Comparison of ENCODE assay signal across 8 cellular contexts in the genomic region with DNA sequence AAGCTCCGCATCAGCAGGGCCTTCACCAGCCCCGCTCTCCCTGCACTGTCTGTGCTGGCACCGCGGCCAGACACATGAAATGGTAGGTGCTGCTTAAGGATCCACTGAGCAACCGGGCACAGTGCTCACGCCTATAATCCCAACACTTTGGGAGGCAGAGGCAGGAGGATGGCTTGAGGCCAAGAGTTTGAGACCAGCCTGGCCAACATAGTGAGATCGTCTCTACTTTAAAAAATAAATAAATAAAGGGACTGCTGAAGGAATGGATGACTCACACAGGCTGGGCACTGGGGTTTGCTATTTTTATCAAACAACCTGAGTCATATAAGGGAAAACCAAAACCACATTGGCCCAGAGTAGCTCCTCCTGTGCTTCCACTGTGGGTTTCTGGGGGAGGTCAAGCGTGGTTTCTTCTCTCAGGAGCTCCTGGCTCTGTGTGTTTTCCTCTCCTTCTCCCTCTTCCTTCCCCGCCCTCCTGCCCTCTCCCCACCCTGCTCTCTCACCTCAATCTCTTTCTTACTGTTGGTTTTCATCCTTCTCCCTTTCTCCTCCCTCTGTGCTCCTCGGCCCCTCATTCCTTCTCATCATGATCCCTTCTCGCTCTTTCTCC. TPM values are rescaled to one million over a fixed set of nuclear protein-coding genes. Genes with fewer than 3 reads are reported as not detected.
A peak's percentile ranks its signal among the peaks of the same experiment; 100 is the strongest.
DNase-seq lines count a peak whose midpoint lies in the region; FAIRE-seq and TF ChIP-seq lines count a peak whose summit lies in the region.

No MANE protein-coding gene starts in this region.

- no peaks in the 10 kb centered on the region for H3K79me2 ChIP-seq in mesendoderm (ENCODE audit: control insufficient read depth, insufficient read depth, low read length)

- no peak overlapping the region for H2BK5ac ChIP-seq in mesendoderm (ENCODE audit: low read length)

- WGBS in mesendoderm (ENCODE audit: extremely low coverage, insufficient coverage, low lambda C conversion rate), result no CpG with 5 or more reads among the region's 11 CpGs

- no peak overlapping the region for H3K27ac ChIP-seq in mesendoderm (ENCODE audit: low read depth, low read length)

- H2BK15ac ChIP-seq in mesendoderm (replicated peaks; ENCODE audit: low read depth), result no peak overlapping the region

- no peak overlapping the region for H2BK120ac ChIP-seq in mesendoderm (ENCODE audit: low read depth, low read length)

- peaks cover 37% of the 10 kb centered on the region for H3K36me3 ChIP-seq in GM06990 (ENCODE audit: control insufficient read depth, insufficient read depth, low read length)
- H3K36me3 ChIP-seq in mesendoderm (ENCODE audit: control insufficient read depth, insufficient read depth, low read length), result peaks cover 3% of the 10 kb centered on the region

- H3K4me2 ChIP-seq in mesendoderm (ENCODE audit: low read length), result no peak overlapping the region

- H4K8ac ChIP-seq in mesendoderm (ENCODE audit: low read depth, low read length), result no peak overlapping the region

- FAIRE-seq in urothelium cell line (lab: Jason Lieb, UNC), result peak; percentile 84

- H2AK5ac ChIP-seq in mesendoderm (ENCODE audit: low read length), result no peak overlapping the region

- DNase-seq in GM06990 (ENCODE audit: extremely low read depth, insufficient read length) (peak; percentile 61), NCI-H2196 (lab: John Stamatoyannopoulos, UW; ENCODE audit: unreplicated experiment) (peak; percentile 13), amniotic stem cell (lab: John Stamatoyannopoulos, UW) (peak; percentile 91), kidney tubule cell (ENCODE audit: low spot score) (peak; percentile 98), urothelium cell line (ENCODE audit: low spot score) (peak; percentile 95), mesendoderm (no peak), OCI-M2 (lab: John Stamatoyannopoulos, UW; ENCODE audit: unreplicated experiment) (no peak)
- no peak for DNase-seq in central memory CD4-positive, alpha-beta T cell

- no peaks in the 10 kb centered on the region for H3K4me1 ChIP-seq in mesendoderm (ENCODE audit: control insufficient read depth, low read depth, low read length)

- H3K27me3 ChIP-seq in GM06990 (replicated peaks; ENCODE audit: control insufficient read depth, insufficient read depth, low read length) (no peaks in the 10 kb centered on the region), mesendoderm (ENCODE audit: insufficient read depth, low read length, poor library complexity) (no peaks in the 10 kb centered on the region)

- no peak overlapping the region for H3K4ac ChIP-seq in mesendoderm (ENCODE audit: low read depth, low read length)

- no peak overlapping the region for H3K9ac ChIP-seq in mesendoderm (ENCODE audit: low read length)

- TF ChIP-seq CTCF in GM06990 (IDR thresholded peaks at IDR 0.05; ENCODE audit: insufficient read depth, low read length, poor library complexity, severe bottlenecking), result no peak

- H3K56ac ChIP-seq in mesendoderm (ENCODE audit: low read length), result no peak overlapping the region

- no peak overlapping the region for H3K23ac ChIP-seq in mesendoderm (ENCODE audit: low read length)

- H3K18ac ChIP-seq in mesendoderm (ENCODE audit: low read length), result no peak overlapping the region

- H4K5ac ChIP-seq in mesendoderm (ENCODE audit: low read length), result no peak overlapping the region

- no peaks in the 10 kb centered on the region for H3K79me1 ChIP-seq in mesendoderm (ENCODE audit: low read length)

- H3K4me3 ChIP-seq in GM06990 (replicated peaks; ENCODE audit: low read depth, low read length), result no peak overlapping the region
- no peak overlapping the region for H3K4me3 ChIP-seq in mesendoderm (ENCODE audit: low read length)

RNA-seq across cellular contexts. Expression of gene VRK3, which starts 21.3 kb away (rescaled TPM):
- 15.1 TPM for polyA plus RNA-seq in mesendoderm (2013, experiment 1 of 2)
- polyA plus RNA-seq in mesendoderm (2013, experiment 2 of 2), result 15.4 TPM

RNA-seq across cellular contexts. Expression of gene ZNF473, which starts 21.9 kb away (rescaled TPM):
- 5.3 TPM for polyA plus RNA-seq in mesendoderm (2013, experiment 1 of 2)
- polyA plus RNA-seq in mesendoderm (2013, experiment 2 of 2), result 5.4 TPM

RNA-seq across cellular contexts. Expression of gene SIGLEC11, which starts 42.9 kb away (rescaled TPM):
- not detected for polyA plus RNA-seq in mesendoderm (2013, experiment 1 of 2)
- not detected for polyA plus RNA-seq in mesendoderm (2013, experiment 2 of 2)

Comparison
In these comparisons a context has a peak if more than half of its experiments do, and no peak if none do; other contexts are left out.
1. DNase-seq: peak in GM06990 (single experiment), NCI-H2196 (single experiment), amniotic stem cell (single experiment), kidney tubule cell (single experiment) and urothelium cell line (single experiment); none in mesendoderm (single experiment), OCI-M2 (single experiment) and central memory CD4-positive, alpha-beta T cell (single experiment).